20 cellular contexts compared by ENCODE assay signal in genomic region chr13:48424212-48424611, GRCh38. TPM values are rescaled to one million over a fixed set of nuclear protein-coding genes. Genes with fewer than 3 reads are reported as not detected.
A peak's percentile ranks its signal among the peaks of the same experiment; 100 is the strongest.
DNase-seq lines count a peak whose midpoint lies in the region; ATAC-seq, FAIRE-seq and TF ChIP-seq lines count a peak whose summit lies in the region.
"Had no signal": no experiment of that assay in that cellular context is flagged by ENCODE, and none has a peak within 500 bp of the region (broad histone marks: within the 10 kb centered on the region; RNA-seq: fewer than 3 reads in every experiment).

No MANE protein-coding gene starts in this region.

- no peak for TF ChIP-seq CTCF in esophagus squamous epithelium (IDR thresholded peaks at IDR 0.05)
- TF ChIP-seq CTCF in ovary (IDR thresholded peaks at IDR 0.05) = no peak
- no peak for TF ChIP-seq CTCF in SK-N-SH (IDR thresholded peaks at IDR 0.05)

- no peaks in the 10 kb centered on the region for H3K27me3 ChIP-seq in esophagus squamous epithelium
- no peaks in the 10 kb centered on the region for H3K27me3 ChIP-seq in ovary
- H3K27me3 ChIP-seq in SK-N-SH (ENCODE audit: insufficient read depth) = no peaks in the 10 kb centered on the region
- H3K27me3 ChIP-seq: BLaER1 had no signal

- no peak for TF ChIP-seq RAD21 in SK-N-SH (IDR thresholded peaks at IDR 0.05; ENCODE audit: low read length)

- H3K9ac ChIP-seq in SK-N-SH = no peak overlapping the region
- H3K9ac ChIP-seq: BLaER1 had no signal

- H3K9me3 Mint-ChIP-seq in stimulated activated naive CD8-positive, alpha-beta T cell treated with anti-CD3 and anti-CD28 coated beads, Interleukin-15, Interleukin-2, amounts not matched to agents 100 ng/mL and 50 ng/mL, for 24 hours = peaks cover 15% of the 10 kb centered on the region

- H3F3A ChIP-seq in SK-N-SH (replicated peaks; ENCODE audit: insufficient read depth) = peaks cover 7% of the 10 kb centered on the region

- H3K4me1 ChIP-seq in esophagus squamous epithelium = peaks cover 0 to 25% (median 4%) of the 10 kb centered on the region in 3 donors
- peaks cover under 1% of the 10 kb centered on the region for H3K4me1 ChIP-seq in ovary (ENCODE audit: insufficient read depth)
- no peaks in the 10 kb centered on the region; a peak in 1 of 4 replicates for H3K4me1 ChIP-seq in SK-N-SH (ENCODE audit: control insufficient read depth in 1 of 2, insufficient read depth in 2 of 2, low read depth in 1 of 2, low read length in 1 of 2)
- H3K4me1 ChIP-seq: BLaER1 had no signal

- H3K36me3 ChIP-seq in esophagus squamous epithelium (no peaks in the 10 kb centered on the region), ovary (no peaks in the 10 kb centered on the region), SK-N-SH (replicated peaks in 1 of 2; ENCODE audit: control insufficient read depth in 1 of 2, insufficient read depth in 2 of 2, low read length in 1 of 2) (peaks cover 0 to 11% of the 10 kb centered on the region in 2 experiments)

- H2AFZ ChIP-seq in SK-N-SH (ENCODE audit: low read depth) = no peak overlapping the region
- H2AFZ ChIP-seq: GM23338 had no signal

- H3K27me3 Mint-ChIP-seq in stimulated activated naive CD8-positive, alpha-beta T cell treated with anti-CD3 and anti-CD28 coated beads, Interleukin-15, Interleukin-2, amounts not matched to agents 100 ng/mL and 50 ng/mL, for 24 hours = no peaks in the 10 kb centered on the region
- H3K27me3 Mint-ChIP-seq: CD4-positive, alpha-beta memory T cell had no signal

- FAIRE-seq in colon (lab: Jason Lieb, UNC) = peak; percentile 53
- FAIRE-seq: GM12892, GM19239, H54 had no signal

- DNase-seq in stimulated activated naive CD8-positive, alpha-beta T cell treated with anti-CD3 and anti-CD28 coated beads, Interleukin-15, Interleukin-2, amounts not matched to agents 100 U/mL and 50 U/mL, for 24 hours = no peak
- DNase-seq in esophagus squamous epithelium (lab: John Stamatoyannopoulos, UW) (no peak), ovary (no peak), SK-N-SH (no peak)
- DNase-seq: 8988T; CD4-positive, alpha-beta memory T cell; DMS153; DMS79; GDM1; HCEC 1CT had no signal

- no peak overlapping the region for H3K4me3 Mint-ChIP-seq in stimulated activated naive CD8-positive, alpha-beta T cell treated with anti-CD3 and anti-CD28 coated beads, Interleukin-15, Interleukin-2, amounts not matched to agents 100 ng/mL and 50 ng/mL, for 24 hours
- H3K4me3 Mint-ChIP-seq: CD14-positive monocyte; CD4-positive, alpha-beta memory T cell; GM23338 had no signal

- H3K27ac ChIP-seq in esophagus squamous epithelium (peak overlapping the region in 3 of 4 donors; percentile 36 to 78 (median 51)), ovary (no peak overlapping the region), SK-N-SH (ENCODE audit: low read depth in 2 of 2, low read length in 1 of 2) (no peak overlapping the region)
- H3K27ac ChIP-seq: BLaER1 had no signal

- H4K20me1 ChIP-seq in SK-N-SH (ENCODE audit: insufficient read depth) = no peaks in the 10 kb centered on the region
- H4K20me1 ChIP-seq: BLaER1 had no signal

- intact Hi-C loops in esophagus squamous epithelium (cut with DNase I) (no loop called here), ovary (cut with DNase I) (no loop called here)

- CTCF ChIA-PET in SK-N-SH (lab: Yijun Ruan, JAX) = no interaction called here

- 48 to 55% methylated on average over 3 of the region's 3 CpGs for WGBS in esophagus squamous epithelium, 2 donors
- 83 to 89% (median 87%) methylated on average over 3 of the region's 3 CpGs for WGBS in ovary, 3 donors
- WGBS in SK-N-SH (ENCODE audit: low lambda C conversion rate) = 98% methylated on average over 3 of the region's 3 CpGs

- H3K9me2 ChIP-seq in SK-N-SH = no peaks in the 10 kb centered on the region

- H3K27ac Mint-ChIP-seq in stimulated activated naive CD8-positive, alpha-beta T cell treated with anti-CD3 and anti-CD28 coated beads, Interleukin-15, Interleukin-2, amounts not matched to agents 100 ng/mL and 50 ng/mL, for 24 hours = peak overlapping the region; percentile 26
- H3K27ac Mint-ChIP-seq: GM23338 had no signal

- no peak for TF ChIP-seq EP300 in ovary (IDR thresholded peaks at IDR 0.05)
- no peak for TF ChIP-seq EP300 in SK-N-SH (IDR thresholded peaks at IDR 0.05; ENCODE audit: borderline replicate concordance in 1 of 2, low read depth in 1 of 2, low read length in 1 of 2)

- no peak for TF ChIP-seq POLR2A in esophagus squamous epithelium (IDR thresholded peaks at IDR 0.05)
- no peak for TF ChIP-seq POLR2A in ovary (IDR thresholded peaks at IDR 0.05)

- H3K9me3 ChIP-seq in esophagus squamous epithelium = peaks cover 0 to 4% (median 4%) of the 10 kb centered on the region in 3 donors
- H3K9me3 ChIP-seq in ovary = no peaks in the 10 kb centered on the region
- no peaks in the 10 kb centered on the region for H3K9me3 ChIP-seq in SK-N-SH

- H3K4me2 ChIP-seq in SK-N-SH = no peak overlapping the region
- H3K4me2 ChIP-seq: BLaER1, GM23338 had no signal

- H3K79me2 ChIP-seq in SK-N-SH (ENCODE audit: insufficient read depth) = peaks cover 7% of the 10 kb centered on the region; the same call in 1 of the 2 replicates

- no peak overlapping the region for H3K4me3 ChIP-seq in esophagus squamous epithelium
- H3K4me3 ChIP-seq in ovary = no peak overlapping the region
- no peak overlapping the region for H3K4me3 ChIP-seq in SK-N-SH (ENCODE audit: low read depth in 2 of 2, low read length in 1 of 2)
- H3K4me3 ChIP-seq: BLaER1, GM23338 had no signal

- H3K4me1 Mint-ChIP-seq in stimulated activated naive CD8-positive, alpha-beta T cell treated with anti-CD3 and anti-CD28 coated beads, Interleukin-15, Interleukin-2, amounts not matched to agents 100 ng/mL and 50 ng/mL, for 24 hours (ENCODE audit: low read depth) = peaks cover 8% of the 10 kb centered on the region
- H3K4me1 Mint-ChIP-seq: GM23338 had no signal

- ATAC-seq in stimulated activated naive CD8-positive, alpha-beta T cell treated with anti-CD3 and anti-CD28 coated beads, Interleukin-15, Interleukin-2, amounts not matched to agents 100 U/mL and 50 U/mL, for 24 hours = no peak
- no peak for ATAC-seq in GM19467 (IDR thresholded peaks at IDR 0.05; ENCODE audit: unreplicated experiment)
- no peak for ATAC-seq in GM21526 (IDR thresholded peaks at IDR 0.05; ENCODE audit: low FRiP score, unreplicated experiment)
- ATAC-seq: GM23338 had no signal

- peaks cover 30% of the 10 kb centered on the region for H3K36me3 Mint-ChIP-seq in stimulated activated naive CD8-positive, alpha-beta T cell treated with anti-CD3 and anti-CD28 coated beads, Interleukin-15, Interleukin-2, amounts not matched to agents 100 ng/mL and 50 ng/mL, for 24 hours (ENCODE audit: low read depth)

- POLR2A ChIA-PET in SK-N-SH (lab: Yijun Ruan, JAX) = no interaction called here

TF ChIP-seq in SK-N-SH, 30 proteins besides CTCF, POLR2A, EP300 and RAD21:
- TF ChIP-seq, protein P1, sequence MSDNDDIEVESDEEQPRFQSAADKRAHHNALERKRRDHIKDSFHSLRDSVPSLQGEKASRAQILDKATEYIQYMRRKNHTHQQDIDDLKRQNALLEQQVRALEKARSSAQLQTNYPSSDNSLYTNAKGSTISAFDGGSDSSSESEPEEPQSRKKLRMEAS (IDR thresholded peaks at IDR 0.05; ENCODE audit: low read depth) = no peak
- TF ChIP-seq FOXM1 (IDR thresholded peaks at IDR 0.05; ENCODE audit: low read depth) (no peak), YY1 (IDR thresholded peaks at IDR 0.05; ENCODE audit: low read depth) (no peak), SIN3A (IDR thresholded peaks at IDR 0.05; ENCODE audit: borderline replicate concordance, low read depth, low read length) (no peak), TCF12 (IDR thresholded peaks at IDR 0.05) (no peak), EZH2phosphoT487 (IDR thresholded peaks at IDR 0.05; ENCODE audit: borderline replicate concordance, low read depth) (no peak), TAF1 (IDR thresholded peaks at IDR 0.05; ENCODE audit: borderline replicate concordance, low read depth, low read length) (no peak), ELF1 (IDR thresholded peaks at IDR 0.05) (no peak)

RNA-seq across cellular contexts. Expression of gene LPAR6, which starts 11.3 kb away (rescaled TPM):
- total RNA-seq in esophagus squamous epithelium = 100 to 1,000 TPM in 1 of 4 donors, 10 to 100 TPM in 3; 50.6 to 102 (median 82.2) TPM
- total RNA-seq in ovary = 10 to 100 TPM in 6 of 7 donors, 1 to 10 TPM in 1; 7.7 to 25.0 (median 15.9) TPM
- 10 to 100 TPM; 20.2 to 21.3 TPM for polyA plus RNA-seq in ovary
- polyA plus RNA-seq in SK-N-SH (2012; rRNA removed) = 0.03 TPM in 1 of 2 replicates, not detected in the other
- polyA plus RNA-seq in SK-N-SH (2012; cell fraction: cytosol; rRNA removed) = 0.03 and 0.08 TPM in 2 replicates
- not detected in 2 replicates for polyA plus RNA-seq in SK-N-SH (2012; cell fraction: nucleus; rRNA removed)

Comparison
In these comparisons a context has a peak if more than half of its experiments do, and no peak if none do; other contexts are left out.
1. H3K27ac ChIP-seq: peak in esophagus squamous epithelium (3 of 4); none in ovary (0 of 2) and SK-N-SH (0 of 2).